In the genomic region with DNA sequence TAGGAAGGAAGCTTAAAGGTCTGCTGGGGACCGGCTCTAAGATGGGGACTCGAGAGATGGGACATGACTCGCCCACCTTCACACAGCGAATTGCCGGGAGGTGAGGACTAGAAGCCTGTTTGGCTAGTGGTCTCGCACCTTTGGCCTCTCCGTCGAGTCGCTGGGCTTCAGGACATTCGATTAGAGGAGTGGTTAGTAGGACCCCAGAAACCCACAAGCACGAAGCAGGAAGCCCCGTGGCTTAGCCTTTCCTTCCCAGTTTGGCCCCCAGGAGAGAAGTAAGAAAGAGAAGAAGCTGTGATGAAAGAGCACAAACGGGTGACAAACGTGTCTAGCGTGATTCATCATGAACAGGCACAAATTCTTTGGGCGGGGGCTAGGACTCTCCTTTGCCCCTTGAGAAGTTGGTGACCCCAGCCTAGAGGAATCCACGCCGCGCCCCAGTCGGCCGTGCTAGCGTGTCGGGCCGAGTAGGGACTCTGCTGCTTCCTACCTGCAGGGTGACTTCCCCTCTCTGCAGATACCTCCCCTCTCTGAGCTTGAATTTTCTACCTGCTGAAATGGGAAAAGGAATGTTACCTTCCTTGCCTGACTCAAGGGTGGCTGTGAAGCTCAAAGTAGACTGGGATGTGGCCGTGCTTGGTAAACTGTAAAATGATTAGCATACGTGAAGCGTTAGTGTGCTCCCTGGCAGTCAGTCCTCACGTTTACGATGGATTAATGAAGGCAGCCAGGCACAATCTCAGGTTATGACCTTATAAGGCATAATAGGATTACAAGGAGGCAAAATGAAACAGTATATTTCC, we compare ENCODE assay signal across 8 cellular contexts. TPM values are rescaled to one million over a fixed set of nuclear protein-coding genes. Genes with fewer than 3 reads are reported as not detected.
DNase-seq lines count a peak whose midpoint lies in the region; ATAC-seq and TF ChIP-seq lines count a peak whose summit lies in the region.

No MANE protein-coding gene starts in this region.

- H3K4me1 Mint-ChIP-seq in CD14-positive monocyte (peaks cover 49% of the 10 kb centered on the region), HFFc6 (ENCODE audit: low read depth) (peaks cover 41% of the 10 kb centered on the region)
- H3K4me1 Mint-ChIP-seq in stimulated activated naive B cell treated with anti-CD40 and anti-IgM and Interleukin-4, amounts not matched to agents 10 μg/mL and 1 μg/mL and 100 μg/mL, for 72 hours = peaks cover 49 to 75% of the 10 kb centered on the region in 2 donors

- 0% methylated on average over 15 of the region's 29 CpGs for WGBS in mammary epithelial cell (ENCODE audit: low coverage, missing lambda C conversion rate)

- peak overlapping the region; percentile 95 for H3K27ac ChIP-seq in mammary epithelial cell (ENCODE audit: insufficient read depth, low read depth, low read length)

- H3K4me2 ChIP-seq in mammary epithelial cell (ENCODE audit: insufficient read depth, low read depth, low read length) = peak overlapping the region; percentile 100

- dilution Hi-C loops in mammary epithelial cell (cut with HindIII; ENCODE audit: low sequenced_read_pairs) = loop anchor here (5.0 kb wide), 1 partner anchor 551 kb away; no protein-coding TSS in a partner anchor

- H3K9me3 ChIP-seq in mammary epithelial cell (replicated peaks; ENCODE audit: insufficient read depth, low read length) = no peaks in the 10 kb centered on the region

- peak; percentile 89 for DNase-seq in CD14-positive monocyte (ENCODE audit: low spot score)
- peak; percentile 70 for DNase-seq in HFFc6
- peak; percentile 54 for DNase-seq in RPMI8226
- DNase-seq in mammary epithelial cell = peak; percentile 82
- peak; percentile 68 for DNase-seq in kidney glomerular epithelial cell (lab: John Stamatoyannopoulos, UW)
- no peak for DNase-seq in stimulated activated naive B cell treated with anti-CD40 and anti-IgM and Interleukin-4, amounts not matched to agents 10 μg/mL and 1 μg/mL and 100 μg/mL, for 72 hours
- no peak for DNase-seq in Ammon's horn (ENCODE audit: low spot score)

- TF ChIP-seq CTCF in CD14-positive monocyte (IDR thresholded peaks at IDR 0.05) (no peak), HFFc6 (IDR thresholded peaks at IDR 0.05) (no peak), mammary epithelial cell (conservative IDR thresholded peaks at IDR 0.05 in 1 of 2, IDR thresholded peaks at IDR 0.05 in 1 of 2; ENCODE audit: extremely low read depth in 1 of 2, insufficient read depth in 1 of 2, low read depth in 1 of 2, low read length in 2 of 2) (no peak)

- peak overlapping the region; percentile 88 for H2AFZ ChIP-seq in mammary epithelial cell (ENCODE audit: low read depth, low read length)

- TSS peak; percentile 59 for BruUV-seq in mammary epithelial cell (replicated peaks; lab: Mats Ljungman, UMichigan)

- in situ Hi-C loops in mammary epithelial cell (cut with MboI; ENCODE audit: low sequenced_read_pairs in 2 of 2) = loop anchor here (10.0 to 25.0 kb wide), 5 partner anchors 99 to 691 kb away; no protein-coding TSS in a partner anchor

- intact Hi-C loops in CD14-positive monocyte (cut with micrococcal nuclease) = loop anchor here in 1 of 2 donors (10.0 kb wide), 2 partner anchors 279 to 839 kb away; partner anchors contain the start of gene ZNF143
- intact Hi-C loops in mammary epithelial cell (cut with micrococcal nuclease) = loop anchor here (1.0 to 2.0 kb wide), 2 partner anchors 181 to 728 kb away; no protein-coding TSS in a partner anchor

- H3K27me3 Mint-ChIP-seq in CD14-positive monocyte (ENCODE audit: low read depth in 3 of 3) = peaks cover 13 to 21% (median 20%) of the 10 kb centered on the region in 3 donors
- peaks cover 37% of the 10 kb centered on the region for H3K27me3 Mint-ChIP-seq in HFFc6 (ENCODE audit: insufficient read depth)
- H3K27me3 Mint-ChIP-seq in stimulated activated naive B cell treated with anti-CD40 and anti-IgM and Interleukin-4, amounts not matched to agents 10 μg/mL and 1 μg/mL and 100 μg/mL, for 72 hours = peaks cover 17 to 21% of the 10 kb centered on the region in 2 donors

- H3K9me3 Mint-ChIP-seq in CD14-positive monocyte (peaks cover 0 to 16% (median 0%) of the 10 kb centered on the region in 7 donors), HFFc6 (peaks cover 19% of the 10 kb centered on the region)
- no peaks in the 10 kb centered on the region for H3K9me3 Mint-ChIP-seq in stimulated activated naive B cell treated with anti-CD40 and anti-IgM and Interleukin-4, amounts not matched to agents 10 μg/mL and 1 μg/mL and 100 μg/mL, for 72 hours

- H3K27ac Mint-ChIP-seq in CD14-positive monocyte (peak overlapping the region; percentile 96 to 100 (median 99)), HFFc6 (peak overlapping the region; percentile 99)
- H3K27ac Mint-ChIP-seq in stimulated activated naive B cell treated with anti-CD40 and anti-IgM and Interleukin-4, amounts not matched to agents 10 μg/mL and 1 μg/mL and 100 μg/mL, for 72 hours = peak overlapping the region; percentile 94

- H3K36me3 Mint-ChIP-seq in CD14-positive monocyte (peaks cover 15 to 22% of the 10 kb centered on the region in 2 donors), HFFc6 (ENCODE audit: low read depth) (peaks cover 59% of the 10 kb centered on the region)
- peaks cover 0 to 6% of the 10 kb centered on the region in 2 donors for H3K36me3 Mint-ChIP-seq in stimulated activated naive B cell treated with anti-CD40 and anti-IgM and Interleukin-4, amounts not matched to agents 10 μg/mL and 1 μg/mL and 100 μg/mL, for 72 hours

- H3K27me3 ChIP-seq in mammary epithelial cell (ENCODE audit: insufficient read depth, low read length) = no peaks in the 10 kb centered on the region

- no peaks in the 10 kb centered on the region for H4K20me1 ChIP-seq in mammary epithelial cell (ENCODE audit: insufficient read depth, low read length)

- CTCF ChIA-PET in mammary epithelial cell (lab: Charles Lee; ENCODE audit: low non-redundant PET) = interaction anchor here (0.7 kb wide), 2 partner anchors 103 to 181 kb away, joined by 3 to 4 read pairs; no protein-coding TSS in a partner anchor

- peaks cover 5% of the 10 kb centered on the region for H3K36me3 ChIP-seq in mammary epithelial cell (ENCODE audit: insufficient read depth, low read length)

- H3K4me3 Mint-ChIP-seq in CD14-positive monocyte (peak overlapping the region; percentile 96 to 99), HFFc6 (peak overlapping the region; percentile 98)
- peak overlapping the region; percentile 94 to 96 for H3K4me3 Mint-ChIP-seq in stimulated activated naive B cell treated with anti-CD40 and anti-IgM and Interleukin-4, amounts not matched to agents 10 μg/mL and 1 μg/mL and 100 μg/mL, for 72 hours

- H3K4me1 ChIP-seq in mammary epithelial cell (ENCODE audit: insufficient read depth, low read length) = peaks cover 40% of the 10 kb centered on the region

- peak overlapping the region; percentile 87 for H3K9ac ChIP-seq in mammary epithelial cell (ENCODE audit: insufficient read depth, low read length)

- H3K4me3 ChIP-seq in mammary epithelial cell (replicated peaks in 1 of 3; ENCODE audit: insufficient read depth in 1 of 3, low read depth in 2 of 3, low read length in 3 of 3) = peak overlapping the region; percentile 62 to 80 (median 72)

- H3K79me2 ChIP-seq in mammary epithelial cell (ENCODE audit: insufficient read depth, low read length) = peaks cover 44% of the 10 kb centered on the region

- no peak for ATAC-seq in stimulated activated naive B cell treated with anti-CD40 and anti-IgM and Interleukin-4, amounts not matched to agents 10 μg/mL and 1 μg/mL and 100 μg/mL, for 72 hours (replicated peaks)
- no peak for ATAC-seq in HG02759 (IDR thresholded peaks at IDR 0.05; ENCODE audit: unreplicated experiment)

RNA-seq across cellular contexts. Expression of gene ADM, which starts 1.1 kb away (rescaled TPM):
- polyA plus RNA-seq in CD14-positive monocyte (10 to 100 TPM in 1 of 2 donors, 1 to 10 TPM in 1; 9.5 to 20.0 TPM), mammary epithelial cell (48.9 TPM)
- 100 to 1,000 TPM; 219 to 346 (median 321) TPM for total RNA-seq in HFFc6 (2021; fragmentation: NEBNext Ultra II Directional; extraction: Animal tissue kit (Norgen Biotek cat#: 25700))
- 100 to 1,000 TPM in 1 of 2 donors, 10 to 100 TPM in 1; 74.6 to 231 TPM for total RNA-seq in mammary epithelial cell
- polyA minus RNA-seq in mammary epithelial cell = 28.9 TPM

RNA-seq across cellular contexts. Expression of gene SBF2, which starts 9.7 kb away (rescaled TPM):
- polyA plus RNA-seq in CD14-positive monocyte = 10 to 100 TPM in 1 of 2 donors, 1 to 10 TPM in 1; 8.9 to 16.4 TPM
- total RNA-seq in HFFc6 (2021; fragmentation: NEBNext Ultra II Directional; extraction: Animal tissue kit (Norgen Biotek cat#: 25700)) = 10 to 100 TPM; 25.2 to 36.0 (median 30.7) TPM
- total RNA-seq in mammary epithelial cell = 10 to 100 TPM; 32.0 to 32.7 TPM
- polyA plus RNA-seq in mammary epithelial cell = 19.1 TPM
- 61.2 TPM for polyA minus RNA-seq in mammary epithelial cell

Comparison
In these comparisons a context has a peak if more than half of its experiments do, and no peak if none do; other contexts are left out.
1. DNase-seq: peak in CD14-positive monocyte (single experiment), HFFc6 (single experiment), RPMI8226 (single experiment), mammary epithelial cell (single experiment) and kidney glomerular epithelial cell (single experiment); none in stimulated activated naive B cell treated with anti-CD40 and anti-IgM and Interleukin-4, amounts not matched to agents 10 μg/mL and 1 μg/mL and 100 μg/mL, for 72 hours (single experiment) and Ammon's horn (single experiment).
2. Peak in every context shown above with its lines, with median percentiles within 50 percentile points of each other: H3K27ac Mint-ChIP-seq and H3K4me3 Mint-ChIP-seq.